ENCODE assay signal across 1 cellular context in the genomic region with DNA sequence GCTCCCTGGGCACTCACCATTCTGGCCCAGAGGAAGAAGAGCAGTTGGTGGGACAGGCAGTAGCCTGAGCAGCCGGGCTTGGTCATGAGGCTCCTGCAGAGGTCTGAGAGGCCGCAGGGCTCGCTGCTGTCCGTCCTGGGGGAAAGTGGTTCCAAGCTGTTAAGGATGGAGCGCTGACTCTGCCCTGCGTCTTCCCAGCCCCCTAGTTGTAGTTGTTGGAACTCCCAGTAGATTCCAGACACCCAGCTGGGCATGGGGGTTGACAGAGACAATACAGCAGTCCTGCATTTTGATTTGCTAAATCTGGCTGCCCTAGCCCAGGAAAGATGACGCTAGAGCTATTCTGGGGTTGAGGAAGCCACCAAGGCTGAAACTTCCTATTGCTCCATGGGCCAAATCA.
A peak's percentile ranks its signal among the peaks of the same experiment; 100 is the strongest.
TF ChIP-seq lines count a peak whose summit lies in the region.

No MANE protein-coding gene starts in this region.

TF ChIP-seq in H1, 55 proteins besides CTCF, POLR2A, EP300 and RAD21:
- TF ChIP-seq YY1 (IDR thresholded peaks at IDR 0.05; ENCODE audit: low read depth, low read length) (peak; percentile 51; the same call in 1 of the 2 replicates), SIN3A (conservative IDR thresholded peaks at IDR 0.05 in 1 of 2, IDR thresholded peaks at IDR 0.05 in 1 of 2; ENCODE audit: low read depth in 1 of 2, low read length in 2 of 2) (peak in 1 of 2 experiments; percentile 54; a peak in 2 of 4 replicates), CREB1 (IDR thresholded peaks at IDR 0.05) (peak; percentile 50), SRF (IDR thresholded peaks at IDR 0.05; ENCODE audit: low read depth, low read length) (no peak), RBBP5 (IDR thresholded peaks at IDR 0.05; ENCODE audit: borderline replicate concordance, low read depth, low read length) (no peak), TEAD4 (IDR thresholded peaks at IDR 0.05; ENCODE audit: low read depth, low read length) (peak; percentile 85), SP1 (IDR thresholded peaks at IDR 0.05; ENCODE audit: low read depth, low read length) (peak; percentile 46; the same call in 1 of the 2 replicates), TBP (IDR thresholded peaks at IDR 0.05; ENCODE audit: low read depth, low read length) (peak; percentile 69; the same call in 1 of the 2 replicates), ASH2L (IDR thresholded peaks at IDR 0.05; ENCODE audit: low read length) (no peak), POU5F1 (IDR thresholded peaks at IDR 0.05; ENCODE audit: low read depth, low read length) (no peak), SP2 (IDR thresholded peaks at IDR 0.05; ENCODE audit: low read length) (no peak)
- TF ChIP-seq, protein P1, sequence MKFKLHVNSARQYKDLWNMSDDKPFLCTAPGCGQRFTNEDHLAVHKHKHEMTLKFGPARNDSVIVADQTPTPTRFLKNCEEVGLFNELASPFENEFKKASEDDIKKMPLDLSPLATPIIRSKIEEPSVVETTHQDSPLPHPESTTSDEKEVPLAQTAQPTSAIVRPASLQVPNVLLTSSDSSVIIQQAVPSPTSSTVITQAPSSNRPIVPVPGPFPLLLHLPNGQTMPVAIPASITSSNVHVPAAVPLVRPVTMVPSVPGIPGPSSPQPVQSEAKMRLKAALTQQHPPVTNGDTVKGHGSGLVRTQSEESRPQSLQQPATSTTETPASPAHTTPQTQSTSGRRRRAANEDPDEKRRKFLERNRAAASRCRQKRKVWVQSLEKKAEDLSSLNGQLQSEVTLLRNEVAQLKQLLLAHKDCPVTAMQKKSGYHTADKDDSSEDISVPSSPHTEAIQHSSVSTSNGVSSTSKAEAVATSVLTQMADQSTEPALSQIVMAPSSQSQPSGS (IDR thresholded peaks at IDR 0.05; ENCODE audit: low read length) = 0 out of 2 replicates have a peak, but pooled peaks have one; percentile 38
